2 cellular contexts compared by ENCODE assay signal in genomic region chr6:83424392-83425018, GRCh38.
TF ChIP-seq lines count a peak whose summit lies in the region.

No MANE protein-coding gene starts in this region.

TF ChIP-seq in HEK293, 187 proteins besides CTCF, POLR2A, EP300 and RAD21:
- TF ChIP-seq ZNF626 (tag by site-specific recombination; IDR thresholded peaks at IDR 0.05) (0 out of 2 replicates have a peak, but pooled peaks have one; percentile 6), ZNF707 (tag by site-specific recombination; IDR thresholded peaks at IDR 0.05) (no peak), SETDB1 (IDR thresholded peaks at IDR 0.05; ENCODE audit: insufficient read length, low read length) (peak; percentile 94)

TF ChIP-seq in K562, 482 proteins besides CTCF, POLR2A, EP300 and RAD21 (continues in another document):
- TF ChIP-seq NFRKB (IDR thresholded peaks at IDR 0.05; ENCODE audit: low read depth) (no peak), ZEB2 (IDR thresholded peaks at IDR 0.05) (0 out of 2 replicates have a peak, but pooled peaks have one; percentile 19), CREB1 (IDR thresholded peaks at IDR 0.05) (no peak), CREB1 (CRISPR knock-in tag; IDR thresholded peaks at IDR 0.05) (no peak), ZNF174 (CRISPR knock-in tag; IDR thresholded peaks at IDR 0.05) (no peak), TBP (optimal IDR thresholded peaks at IDR 0.05; ENCODE audit: low read depth, low read length) (no peak), ZNF707 (CRISPR knock-in tag; conservative IDR thresholded peaks at IDR 0.05) (no peak), CREM (IDR thresholded peaks at IDR 0.05; ENCODE audit: low read depth) (no peak), SRSF7 (optimal IDR thresholded peaks at IDR 0.05; ENCODE audit: low read depth, low read length) (no peak), PHF21A (IDR thresholded peaks at IDR 0.05; ENCODE audit: borderline replicate concordance, low read depth) (no peak), ARID4B (CRISPR knock-in tag; IDR thresholded peaks at IDR 0.05) (no peak), PPARD (CRISPR knock-in tag; IDR thresholded peaks at IDR 0.05) (no peak), ZNF395 (CRISPR knock-in tag; IDR thresholded peaks at IDR 0.05) (no peak), ZNF507 (tag; conservative IDR thresholded peaks at IDR 0.05) (peak; percentile 99), SMARCC2 (IDR thresholded peaks at IDR 0.05; ENCODE audit: low read depth) (no peak), NCOR1 (IDR thresholded peaks at IDR 0.05) (no peak), BACH1 (tag; IDR thresholded peaks at IDR 0.05) (no peak), HMGXB4 (CRISPR knock-in tag; IDR thresholded peaks at IDR 0.05) (no peak)
- TF ChIP-seq, protein P1, sequence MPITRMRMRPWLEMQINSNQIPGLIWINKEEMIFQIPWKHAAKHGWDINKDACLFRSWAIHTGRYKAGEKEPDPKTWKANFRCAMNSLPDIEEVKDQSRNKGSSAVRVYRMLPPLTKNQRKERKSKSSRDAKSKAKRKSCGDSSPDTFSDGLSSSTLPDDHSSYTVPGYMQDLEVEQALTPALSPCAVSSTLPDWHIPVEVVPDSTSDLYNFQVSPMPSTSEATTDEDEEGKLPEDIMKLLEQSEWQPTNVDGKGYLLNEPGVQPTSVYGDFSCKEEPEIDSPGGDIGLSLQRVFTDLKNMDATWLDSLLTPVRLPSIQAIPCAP (CRISPR knock-in tag; IDR thresholded peaks at IDR 0.05; ENCODE audit: borderline replicate concordance): no peak
- TF ChIP-seq, protein P2, sequence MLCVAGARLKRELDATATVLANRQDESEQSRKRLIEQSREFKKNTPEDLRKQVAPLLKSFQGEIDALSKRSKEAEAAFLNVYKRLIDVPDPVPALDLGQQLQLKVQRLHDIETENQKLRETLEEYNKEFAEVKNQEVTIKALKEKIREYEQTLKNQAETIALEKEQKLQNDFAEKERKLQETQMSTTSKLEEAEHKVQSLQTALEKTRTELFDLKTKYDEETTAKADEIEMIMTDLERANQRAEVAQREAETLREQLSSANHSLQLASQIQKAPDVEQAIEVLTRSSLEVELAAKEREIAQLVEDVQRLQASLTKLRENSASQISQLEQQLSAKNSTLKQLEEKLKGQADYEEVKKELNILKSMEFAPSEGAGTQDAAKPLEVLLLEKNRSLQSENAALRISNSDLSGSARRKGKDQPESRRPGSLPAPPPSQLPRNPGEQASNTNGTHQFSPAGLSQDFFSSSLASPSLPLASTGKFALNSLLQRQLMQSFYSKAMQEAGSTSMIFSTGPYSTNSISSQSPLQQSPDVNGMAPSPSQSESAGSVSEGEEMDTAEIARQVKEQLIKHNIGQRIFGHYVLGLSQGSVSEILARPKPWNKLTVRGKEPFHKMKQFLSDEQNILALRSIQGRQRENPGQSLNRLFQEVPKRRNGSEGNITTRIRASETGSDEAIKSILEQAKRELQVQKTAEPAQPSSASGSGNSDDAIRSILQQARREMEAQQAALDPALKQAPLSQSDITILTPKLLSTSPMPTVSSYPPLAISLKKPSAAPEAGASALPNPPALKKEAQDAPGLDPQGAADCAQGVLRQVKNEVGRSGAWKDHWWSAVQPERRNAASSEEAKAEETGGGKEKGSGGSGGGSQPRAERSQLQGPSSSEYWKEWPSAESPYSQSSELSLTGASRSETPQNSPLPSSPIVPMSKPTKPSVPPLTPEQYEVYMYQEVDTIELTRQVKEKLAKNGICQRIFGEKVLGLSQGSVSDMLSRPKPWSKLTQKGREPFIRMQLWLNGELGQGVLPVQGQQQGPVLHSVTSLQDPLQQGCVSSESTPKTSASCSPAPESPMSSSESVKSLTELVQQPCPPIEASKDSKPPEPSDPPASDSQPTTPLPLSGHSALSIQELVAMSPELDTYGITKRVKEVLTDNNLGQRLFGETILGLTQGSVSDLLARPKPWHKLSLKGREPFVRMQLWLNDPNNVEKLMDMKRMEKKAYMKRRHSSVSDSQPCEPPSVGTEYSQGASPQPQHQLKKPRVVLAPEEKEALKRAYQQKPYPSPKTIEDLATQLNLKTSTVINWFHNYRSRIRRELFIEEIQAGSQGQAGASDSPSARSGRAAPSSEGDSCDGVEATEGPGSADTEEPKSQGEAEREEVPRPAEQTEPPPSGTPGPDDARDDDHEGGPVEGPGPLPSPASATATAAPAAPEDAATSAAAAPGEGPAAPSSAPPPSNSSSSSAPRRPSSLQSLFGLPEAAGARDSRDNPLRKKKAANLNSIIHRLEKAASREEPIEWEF (CRISPR knock-in tag; IDR thresholded peaks at IDR 0.05): no peak
- TF ChIP-seq, protein P3, sequence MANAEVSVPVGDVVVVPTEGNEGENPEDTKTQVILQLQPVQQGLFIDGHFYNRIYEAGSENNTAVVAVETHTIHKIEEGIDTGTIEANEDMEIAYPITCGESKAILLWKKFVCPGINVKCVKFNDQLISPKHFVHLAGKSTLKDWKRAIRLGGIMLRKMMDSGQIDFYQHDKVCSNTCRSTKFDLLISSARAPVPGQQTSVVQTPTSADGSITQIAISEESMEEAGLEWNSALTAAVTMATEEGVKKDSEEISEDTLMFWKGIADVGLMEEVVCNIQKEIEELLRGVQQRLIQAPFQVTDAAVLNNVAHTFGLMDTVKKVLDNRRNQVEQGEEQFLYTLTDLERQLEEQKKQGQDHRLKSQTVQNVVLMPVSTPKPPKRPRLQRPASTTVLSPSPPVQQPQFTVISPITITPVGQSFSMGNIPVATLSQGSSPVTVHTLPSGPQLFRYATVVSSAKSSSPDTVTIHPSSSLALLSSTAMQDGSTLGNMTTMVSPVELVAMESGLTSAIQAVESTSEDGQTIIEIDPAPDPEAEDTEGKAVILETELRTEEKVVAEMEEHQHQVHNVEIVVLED (CRISPR knock-in tag; IDR thresholded peaks at IDR 0.05): no peak
- TF ChIP-seq, protein P4, sequence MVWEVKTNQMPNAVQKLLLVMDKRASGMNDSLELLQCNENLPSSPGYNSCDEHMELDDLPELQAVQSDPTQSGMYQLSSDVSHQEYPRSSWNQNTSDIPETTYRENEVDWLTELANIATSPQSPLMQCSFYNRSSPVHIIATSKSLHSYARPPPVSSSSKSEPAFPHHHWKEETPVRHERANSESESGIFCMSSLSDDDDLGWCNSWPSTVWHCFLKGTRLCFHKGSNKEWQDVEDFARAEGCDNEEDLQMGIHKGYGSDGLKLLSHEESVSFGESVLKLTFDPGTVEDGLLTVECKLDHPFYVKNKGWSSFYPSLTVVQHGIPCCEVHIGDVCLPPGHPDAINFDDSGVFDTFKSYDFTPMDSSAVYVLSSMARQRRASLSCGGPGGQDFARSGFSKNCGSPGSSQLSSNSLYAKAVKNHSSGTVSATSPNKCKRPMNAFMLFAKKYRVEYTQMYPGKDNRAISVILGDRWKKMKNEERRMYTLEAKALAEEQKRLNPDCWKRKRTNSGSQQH (CRISPR knock-in tag; IDR thresholded peaks at IDR 0.05): no peak
- TF ChIP-seq, protein P5, sequence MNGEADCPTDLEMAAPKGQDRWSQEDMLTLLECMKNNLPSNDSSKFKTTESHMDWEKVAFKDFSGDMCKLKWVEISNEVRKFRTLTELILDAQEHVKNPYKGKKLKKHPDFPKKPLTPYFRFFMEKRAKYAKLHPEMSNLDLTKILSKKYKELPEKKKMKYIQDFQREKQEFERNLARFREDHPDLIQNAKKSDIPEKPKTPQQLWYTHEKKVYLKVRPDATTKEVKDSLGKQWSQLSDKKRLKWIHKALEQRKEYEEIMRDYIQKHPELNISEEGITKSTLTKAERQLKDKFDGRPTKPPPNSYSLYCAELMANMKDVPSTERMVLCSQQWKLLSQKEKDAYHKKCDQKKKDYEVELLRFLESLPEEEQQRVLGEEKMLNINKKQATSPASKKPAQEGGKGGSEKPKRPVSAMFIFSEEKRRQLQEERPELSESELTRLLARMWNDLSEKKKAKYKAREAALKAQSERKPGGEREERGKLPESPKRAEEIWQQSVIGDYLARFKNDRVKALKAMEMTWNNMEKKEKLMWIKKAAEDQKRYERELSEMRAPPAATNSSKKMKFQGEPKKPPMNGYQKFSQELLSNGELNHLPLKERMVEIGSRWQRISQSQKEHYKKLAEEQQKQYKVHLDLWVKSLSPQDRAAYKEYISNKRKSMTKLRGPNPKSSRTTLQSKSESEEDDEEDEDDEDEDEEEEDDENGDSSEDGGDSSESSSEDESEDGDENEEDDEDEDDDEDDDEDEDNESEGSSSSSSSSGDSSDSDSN (IDR thresholded peaks at IDR 0.05; ENCODE audit: borderline replicate concordance in 1 of 2, low read depth in 2 of 2, low read length in 2 of 2): no peak
- TF ChIP-seq, protein P6, sequence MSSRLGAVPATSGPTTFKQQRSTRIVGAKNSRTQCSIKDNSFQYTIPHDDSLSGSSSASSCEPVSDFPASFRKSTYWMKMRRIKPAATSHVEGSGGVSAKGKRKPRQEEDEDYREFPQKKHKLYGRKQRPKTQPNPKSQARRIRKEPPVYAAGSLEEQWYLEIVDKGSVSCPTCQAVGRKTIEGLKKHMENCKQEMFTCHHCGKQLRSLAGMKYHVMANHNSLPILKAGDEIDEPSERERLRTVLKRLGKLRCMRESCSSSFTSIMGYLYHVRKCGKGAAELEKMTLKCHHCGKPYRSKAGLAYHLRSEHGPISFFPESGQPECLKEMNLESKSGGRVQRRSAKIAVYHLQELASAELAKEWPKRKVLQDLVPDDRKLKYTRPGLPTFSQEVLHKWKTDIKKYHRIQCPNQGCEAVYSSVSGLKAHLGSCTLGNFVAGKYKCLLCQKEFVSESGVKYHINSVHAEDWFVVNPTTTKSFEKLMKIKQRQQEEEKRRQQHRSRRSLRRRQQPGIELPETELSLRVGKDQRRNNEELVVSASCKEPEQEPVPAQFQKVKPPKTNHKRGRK (tag; IDR thresholded peaks at IDR 0.05): no peak
